24 cellular contexts compared by ENCODE assay signal in genomic region chr4:54513741-54514140, GRCh38.
"Had no signal": no experiment of that assay in that cellular context is flagged by ENCODE, and none has a peak within 500 bp of the region (broad histone marks: within the 10 kb centered on the region; RNA-seq: fewer than 3 reads in every experiment).

No MANE protein-coding gene starts in this region.

- H3K36me3 Mint-ChIP-seq: naive thymus-derived CD8-positive, alpha-beta T cell; stimulated activated naive B cell treated with anti-CD40 and anti-IgM and Interleukin-4, amounts not matched to agents 10 μg/mL and 1 μg/mL and 100 μg/mL, for 72 hours; WTC11 had no signal

- H3K9me3 ChIP-seq: body of pancreas, right atrium auricular region, tibial nerve had no signal

- H3K4me3 ChIP-seq: body of pancreas, right atrium auricular region, smooth muscle cell, tibial nerve had no signal

- DNase-seq: activated CD4-positive, alpha-beta T cell treated with anti-CD3 and anti-CD28 coated beads for 1 hour; activated CD4-positive, alpha-beta T cell treated with anti-CD3 and anti-CD28 coated beads, Interleukin-2, amount 50 U/mL, for 1 hour; activated CD8-positive, alpha-beta T cell treated with anti-CD3 and anti-CD28 coated beads for 36 hours; activated gamma-delta T cell treated with Interleukin-2 at 50 U/mL for 16 hours; activated naive CD4-positive, alpha-beta T cell treated with anti-CD3 and anti-CD28 coated beads, Interleukin-2, amount 50 U/mL, for 16 hours; activated T-cell treated with anti-CD3 and anti-CD28 coated beads, Interleukin-2, amount 50 U/mL, for 4 hours; amygdala; caudate nucleus; cortex of kidney; foreskin melanocyte; midbrain; naive thymus-derived CD8-positive, alpha-beta T cell; nucleus accumbens; stimulated activated CD4-positive, alpha-beta T cell treated with anti-CD3 and anti-CD28 coated beads, Interleukin-1b, Interleukin-23, amount 100 ng/mL, for 48 hours; stimulated activated CD4-positive, alpha-beta T cell treated with anti-CD3 and anti-CD28 coated beads, Interleukin-4, amount 100 ng/mL, for 4 hours; stimulated activated CD8-positive, alpha-beta memory T cell treated with anti-CD3 and anti-CD28 coated beads, Interleukin-4, amount 100 ng/mL, for 48 hours; stimulated activated naive B cell treated with anti-CD40 and anti-IgM and Interleukin-4, amounts not matched to agents 10 μg/mL and 1 μg/mL and 100 μg/mL, for 72 hours had no signal

- H3K27me3 ChIP-seq: body of pancreas, right atrium auricular region, tibial nerve had no signal

- H3K4me3 Mint-ChIP-seq: activated CD8-positive, alpha-beta T cell treated with anti-CD3 and anti-CD28 coated beads for 36 hours; activated T-cell treated with anti-CD3 and anti-CD28 coated beads, Interleukin-2, amount 50 U/mL, for 4 hours; activated T-helper 17 cell treated with anti-CD3 and anti-CD28 coated beads, Interleukin-2, amount 50 U/mL, for 72 hours; naive thymus-derived CD8-positive, alpha-beta T cell; neural crest cell; stimulated activated naive B cell treated with anti-CD40 and anti-IgM and Interleukin-4, amounts not matched to agents 10 μg/mL and 1 μg/mL and 100 μg/mL, for 72 hours; WTC11 had no signal

- H3K4me1 Mint-ChIP-seq: activated T-helper 17 cell treated with anti-CD3 and anti-CD28 coated beads, Interleukin-2, amount 50 U/mL, for 72 hours; stimulated activated naive B cell treated with anti-CD40 and anti-IgM and Interleukin-4, amounts not matched to agents 10 μg/mL and 1 μg/mL and 100 μg/mL, for 72 hours had no signal

- H3K27ac Mint-ChIP-seq: activated CD8-positive, alpha-beta T cell treated with anti-CD3 and anti-CD28 coated beads for 36 hours; activated T-helper 17 cell treated with anti-CD3 and anti-CD28 coated beads, Interleukin-2, amount 50 U/mL, for 72 hours; naive thymus-derived CD8-positive, alpha-beta T cell; stimulated activated naive B cell treated with anti-CD40 and anti-IgM and Interleukin-4, amounts not matched to agents 10 μg/mL and 1 μg/mL and 100 μg/mL, for 72 hours; WTC11 had no signal

- H3K27ac ChIP-seq: body of pancreas, right atrium auricular region, tibial nerve had no signal

- H3K36me3 ChIP-seq: right atrium auricular region, tibial nerve had no signal

- H3K4me1 ChIP-seq: body of pancreas, right atrium auricular region, tibial nerve had no signal

- H3K4me2 ChIP-seq: smooth muscle cell had no signal

- H3K9me3 Mint-ChIP-seq: activated CD8-positive, alpha-beta T cell treated with anti-CD3 and anti-CD28 coated beads for 36 hours; activated T-cell treated with anti-CD3 and anti-CD28 coated beads, Interleukin-2, amount 50 U/mL, for 4 hours; activated T-helper 17 cell treated with anti-CD3 and anti-CD28 coated beads, Interleukin-2, amount 50 U/mL, for 72 hours; stimulated activated naive B cell treated with anti-CD40 and anti-IgM and Interleukin-4, amounts not matched to agents 10 μg/mL and 1 μg/mL and 100 μg/mL, for 72 hours had no signal

- ATAC-seq: activated CD8-positive, alpha-beta T cell treated with anti-CD3 and anti-CD28 coated beads for 36 hours; activated T-cell treated with anti-CD3 and anti-CD28 coated beads, Interleukin-2, amount 50 U/mL, for 4 hours; activated T-helper 17 cell treated with anti-CD3 and anti-CD28 coated beads, Interleukin-2, amount 50 U/mL, for 72 hours; naive thymus-derived CD8-positive, alpha-beta T cell; WTC11 had no signal
